3 cellular contexts compared by ENCODE assay signal in genomic region chr10:49365675-49366415, GRCh38.
TF ChIP-seq lines count a peak whose summit lies in the region.

No MANE protein-coding gene starts in this region.

TF ChIP-seq in SK-N-SH, 30 proteins besides CTCF, POLR2A, EP300 and RAD21:
- TF ChIP-seq ELF1 (IDR thresholded peaks at IDR 0.05) (no peak), SMC3 (IDR thresholded peaks at IDR 0.05; ENCODE audit: low read depth, low read length) (peak; percentile 16; the same call in 1 of the 2 replicates)
TF ChIP-seq in SK-N-SH: peak in this region for 1.

TF ChIP-seq in SK-N-SH treated with all-trans-retinoic acid at 6 μM for 48 hours, 23 proteins besides CTCF, POLR2A, EP300 and RAD21:
- no peak for TF ChIP-seq GLIS3 (CRISPR knock-in tag; IDR thresholded peaks at IDR 0.05)
- no peak for TF ChIP-seq BACH2 (CRISPR knock-in tag; IDR thresholded peaks at IDR 0.05; ENCODE audit: borderline replicate concordance)
- no peak for TF ChIP-seq PATZ1 (CRISPR knock-in tag; IDR thresholded peaks at IDR 0.05; ENCODE audit: borderline replicate concordance)

TF ChIP-seq in K562, 482 proteins besides CTCF, POLR2A, EP300 and RAD21:
- TF ChIP-seq NFRKB (IDR thresholded peaks at IDR 0.05; ENCODE audit: low read depth) = no peak
- no peak for TF ChIP-seq CCAR2 (IDR thresholded peaks at IDR 0.05; ENCODE audit: low read depth, low read length)
- no peak for TF ChIP-seq GTF2B (IDR thresholded peaks at IDR 0.05; ENCODE audit: extremely low read depth, insufficient read length)
- TF ChIP-seq CSDE1 (IDR thresholded peaks at IDR 0.05) = no peak
- no peak for TF ChIP-seq POU5F1 (IDR thresholded peaks at IDR 0.05; ENCODE audit: borderline replicate concordance, low read depth, low read length, partially characterized antibody)
- no peak for TF ChIP-seq XRCC5 (IDR thresholded peaks at IDR 0.05; ENCODE audit: low read depth, low read length)
- no peak for TF ChIP-seq ZSCAN32 (CRISPR knock-in tag; IDR thresholded peaks at IDR 0.05)
- TF ChIP-seq DACH1 (IDR thresholded peaks at IDR 0.05; ENCODE audit: partially characterized antibody) = no peak
- TF ChIP-seq OTX1 (CRISPR knock-in tag; IDR thresholded peaks at IDR 0.05) = no peak
- no peak for TF ChIP-seq IFI16 (CRISPR knock-in tag; IDR thresholded peaks at IDR 0.05)
- TF ChIP-seq MBD2 (IDR thresholded peaks at IDR 0.05; ENCODE audit: borderline replicate concordance, low read depth) = no peak
- TF ChIP-seq DIDO1 (tag; IDR thresholded peaks at IDR 0.05; ENCODE audit: low read depth) = no peak
- TF ChIP-seq CHAMP1 (IDR thresholded peaks at IDR 0.05) = no peak
- TF ChIP-seq TCF15 (CRISPR knock-in tag; IDR thresholded peaks at IDR 0.05) = no peak
- TF ChIP-seq ZNF318 (IDR thresholded peaks at IDR 0.05; ENCODE audit: borderline replicate concordance in 1 of 2, low read depth in 1 of 2) = no peak
- no peak for TF ChIP-seq HMG20B (CRISPR knock-in tag; IDR thresholded peaks at IDR 0.05)
- no peak for TF ChIP-seq SFPQ (IDR thresholded peaks at IDR 0.05; ENCODE audit: low read depth, low read length)
- TF ChIP-seq ZC3H11A (IDR thresholded peaks at IDR 0.05; ENCODE audit: low read depth, low read length) = no peak
- TF ChIP-seq HOMEZ (CRISPR knock-in tag; IDR thresholded peaks at IDR 0.05) = no peak
TF ChIP-seq in K562: peak in this region for 0.
